ENCODE assay signal across 1 cellular context in genomic region chr13:32824061-32824460, GRCh38.
TF ChIP-seq lines count a peak whose summit lies in the region.

No MANE protein-coding gene starts in this region.

TF ChIP-seq in GM23338, 12 proteins besides CTCF, POLR2A, EP300 and RAD21 (continued from another document):
- TF ChIP-seq ZNF462 (CRISPR knock-in tag; IDR thresholded peaks at IDR 0.05) (no peak), ETS1 (IDR thresholded peaks at IDR 0.05) (no peak), ZNF331 (CRISPR knock-in tag; IDR thresholded peaks at IDR 0.05; ENCODE audit: low read depth) (no peak), ZNF114 (CRISPR knock-in tag; IDR thresholded peaks at IDR 0.05) (no peak), EZH2 (IDR thresholded peaks at IDR 0.05; ENCODE audit: low read depth, unreplicated experiment) (no peak), CREB1 (CRISPR knock-in tag; IDR thresholded peaks at IDR 0.05; ENCODE audit: low read depth) (no peak)
- TF ChIP-seq, protein P1, sequence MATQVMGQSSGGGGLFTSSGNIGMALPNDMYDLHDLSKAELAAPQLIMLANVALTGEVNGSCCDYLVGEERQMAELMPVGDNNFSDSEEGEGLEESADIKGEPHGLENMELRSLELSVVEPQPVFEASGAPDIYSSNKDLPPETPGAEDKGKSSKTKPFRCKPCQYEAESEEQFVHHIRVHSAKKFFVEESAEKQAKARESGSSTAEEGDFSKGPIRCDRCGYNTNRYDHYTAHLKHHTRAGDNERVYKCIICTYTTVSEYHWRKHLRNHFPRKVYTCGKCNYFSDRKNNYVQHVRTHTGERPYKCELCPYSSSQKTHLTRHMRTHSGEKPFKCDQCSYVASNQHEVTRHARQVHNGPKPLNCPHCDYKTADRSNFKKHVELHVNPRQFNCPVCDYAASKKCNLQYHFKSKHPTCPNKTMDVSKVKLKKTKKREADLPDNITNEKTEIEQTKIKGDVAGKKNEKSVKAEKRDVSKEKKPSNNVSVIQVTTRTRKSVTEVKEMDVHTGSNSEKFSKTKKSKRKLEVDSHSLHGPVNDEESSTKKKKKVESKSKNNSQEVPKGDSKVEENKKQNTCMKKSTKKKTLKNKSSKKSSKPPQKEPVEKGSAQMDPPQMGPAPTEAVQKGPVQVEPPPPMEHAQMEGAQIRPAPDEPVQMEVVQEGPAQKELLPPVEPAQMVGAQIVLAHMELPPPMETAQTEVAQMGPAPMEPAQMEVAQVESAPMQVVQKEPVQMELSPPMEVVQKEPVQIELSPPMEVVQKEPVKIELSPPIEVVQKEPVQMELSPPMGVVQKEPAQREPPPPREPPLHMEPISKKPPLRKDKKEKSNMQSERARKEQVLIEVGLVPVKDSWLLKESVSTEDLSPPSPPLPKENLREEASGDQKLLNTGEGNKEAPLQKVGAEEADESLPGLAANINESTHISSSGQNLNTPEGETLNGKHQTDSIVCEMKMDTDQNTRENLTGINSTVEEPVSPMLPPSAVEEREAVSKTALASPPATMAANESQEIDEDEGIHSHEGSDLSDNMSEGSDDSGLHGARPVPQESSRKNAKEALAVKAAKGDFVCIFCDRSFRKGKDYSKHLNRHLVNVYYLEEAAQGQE (IDR thresholded peaks at IDR 0.05; ENCODE audit: unreplicated experiment): no peak
